In genomic region chr6:110681543-110682459, GRCh38 we compare ENCODE assay signal across 8 cellular contexts.
DNase-seq lines count a peak whose midpoint lies in the region; ATAC-seq and TF ChIP-seq lines count a peak whose summit lies in the region.

No MANE protein-coding gene starts in this region.

- WGBS in right cardiac atrium, result 31% methylated on average over 4 of the region's 4 CpGs
- 66 to 73% methylated on average over 4 of the region's 4 CpGs for WGBS in thyroid gland, 2 donors

- H3K9me2 ChIP-seq in OCI-LY1 (ENCODE audit: low read depth, low read length), result no peaks in the 10 kb centered on the region

- H3K79me2 ChIP-seq in OCI-LY1 (ENCODE audit: insufficient read depth, low read length), result no peaks in the 10 kb centered on the region

- TF ChIP-seq CTCF in 22Rv1 (IDR thresholded peaks at IDR 0.05), result no peak
- TF ChIP-seq CTCF in OCI-LY1 (IDR thresholded peaks at IDR 0.05; ENCODE audit: low read length), result no peak
- no peak for TF ChIP-seq CTCF in GM13977 (IDR thresholded peaks at IDR 0.05; ENCODE audit: extremely low read depth, insufficient read depth, missing control alignments)
- TF ChIP-seq CTCF in thyroid gland (IDR thresholded peaks at IDR 0.05), result no peak
- no peak for TF ChIP-seq CTCF in ascending aorta (IDR thresholded peaks at IDR 0.05)

- in situ Hi-C loops in GM13977 (cut with MboI; ENCODE audit: low pct_unique_long_range_greater_than_20kb, low sequenced_read_pairs, unreplicated experiment), result loop anchor here (10.0 kb wide), 2 partner anchors 203 to 273 kb away; partner anchors contain the start of gene GTF3C6

- no peak for TF ChIP-seq POLR2A in thyroid gland (IDR thresholded peaks at IDR 0.05)

- H3K9me3 ChIP-seq in OCI-LY1 (ENCODE audit: low read length), result no peaks in the 10 kb centered on the region
- no peaks in the 10 kb centered on the region for H3K9me3 ChIP-seq in right cardiac atrium (ENCODE audit: control insufficient read depth, low read length)
- H3K9me3 ChIP-seq in thyroid gland, result no peaks in the 10 kb centered on the region
- no peaks in the 10 kb centered on the region for H3K9me3 ChIP-seq in ascending aorta

- no peaks in the 10 kb centered on the region for H3F3A ChIP-seq in OCI-LY1 (ENCODE audit: insufficient read depth, low read length)

- H2AFZ ChIP-seq in OCI-LY1 (ENCODE audit: low read length), result no peak overlapping the region

- H4K20me1 ChIP-seq in OCI-LY1 (ENCODE audit: insufficient read depth, low read length), result no peaks in the 10 kb centered on the region

- H3K27ac ChIP-seq in 22Rv1 (peak overlapping the region; percentile 100), OCI-LY1 (ENCODE audit: low read depth, low read length, poor library complexity, severe bottlenecking) (no peak overlapping the region), right cardiac atrium (ENCODE audit: low read length) (no peak overlapping the region), thyroid gland (no peak overlapping the region), ascending aorta (peak overlapping the region in 1 of 2 donors; percentile 41)

- H3K4me1 ChIP-seq in OCI-LY1 (ENCODE audit: insufficient read depth, low read length, severe bottlenecking) (peaks cover 14% of the 10 kb centered on the region), right cardiac atrium (ENCODE audit: control insufficient read depth, insufficient read depth, low read length) (no peaks in the 10 kb centered on the region), thyroid gland (peaks cover 0 to 6% of the 10 kb centered on the region in 2 donors), ascending aorta (no peaks in the 10 kb centered on the region)

- DNase-seq in right cardiac atrium, result no peak
- no peak for DNase-seq in GM13977 (ENCODE audit: low spot score)
- DNase-seq in thyroid gland, result no peak
- DNase-seq in ascending aorta (ENCODE audit: low spot score in 2 of 2), result no peak
- DNase-seq in NCI-H1092 treated with DMSO at 0.1 percent for 48 hours (lab: John Stamatoyannopoulos, UW), result no peak

- ATAC-seq in GM21825 (IDR thresholded peaks at IDR 0.05; ENCODE audit: unreplicated experiment) (peak; percentile 7), right cardiac atrium (peak; percentile 40 to 57)

- no peaks in the 10 kb centered on the region for H3K27me3 ChIP-seq in OCI-LY1 (ENCODE audit: insufficient read depth, low read length)
- H3K27me3 ChIP-seq in right cardiac atrium (ENCODE audit: control insufficient read depth, insufficient read depth), result no peaks in the 10 kb centered on the region
- no peaks in the 10 kb centered on the region for H3K27me3 ChIP-seq in thyroid gland
- H3K27me3 ChIP-seq in ascending aorta, result no peaks in the 10 kb centered on the region

- H3K9ac ChIP-seq in OCI-LY1 (ENCODE audit: low read length), result no peak overlapping the region

- H3K36me3 ChIP-seq in OCI-LY1 (ENCODE audit: insufficient read depth, low read length), result no peaks in the 10 kb centered on the region
- no peaks in the 10 kb centered on the region for H3K36me3 ChIP-seq in thyroid gland
- no peaks in the 10 kb centered on the region for H3K36me3 ChIP-seq in ascending aorta

- no peak overlapping the region for H3K4me3 ChIP-seq in OCI-LY1 (ENCODE audit: low read depth, low read length, poor library complexity, severe bottlenecking)
- no peak overlapping the region for H3K4me3 ChIP-seq in right cardiac atrium (ENCODE audit: low read length)
- H3K4me3 ChIP-seq in thyroid gland (replicated peaks in 1 of 3), result no peak overlapping the region
- no peak overlapping the region for H3K4me3 ChIP-seq in ascending aorta

- peak overlapping the region; percentile 20; the same call in 1 of the 2 replicates for H3K4me2 ChIP-seq in OCI-LY1 (ENCODE audit: low read length)

- intact Hi-C loops in right cardiac atrium (cut with DNase I), result loop anchor here in 3 of 4 donors (2.0 to 10.0 kb wide), 5 partner anchors 157 to 271 kb away; partner anchors contain the start of gene AMD1 (in 1 of the 3)
- intact Hi-C loops in thyroid gland (cut with DNase I), result loop anchor here (5.0 kb wide), 2 partner anchors 196 to 266 kb away; no protein-coding TSS in a partner anchor
- intact Hi-C loops in ascending aorta (cut with DNase I), result loop anchor here (5.0 to 10.0 kb wide), 2 partner anchors 157 to 190 kb away; partner anchors contain the start of gene AMD1
